ENCODE assay signal across 19 cellular contexts in genomic region chr3:10315101-10315500, GRCh38. TPM values are rescaled to one million over a fixed set of nuclear protein-coding genes. Genes with fewer than 3 reads are reported as not detected.
DNase-seq lines count a peak whose midpoint lies in the region; ATAC-seq, FAIRE-seq and TF ChIP-seq lines count a peak whose summit lies in the region.
"Had no signal": no experiment of that assay in that cellular context is flagged by ENCODE, and none has a peak within 500 bp of the region (broad histone marks: within the 10 kb centered on the region; RNA-seq: fewer than 3 reads in every experiment).

No MANE protein-coding gene starts in this region.

- no peak overlapping the region for H3K27ac ChIP-seq in CD4-positive, alpha-beta T cell (ENCODE audit: low read depth, low read length)
- H3K27ac ChIP-seq in GM12878 (ENCODE audit: control insufficient read depth, insufficient read depth): no peak overlapping the region
- no peak overlapping the region for H3K27ac ChIP-seq in coronary artery

- H3K4me3 Mint-ChIP-seq in CD4-positive, alpha-beta T cell: no peak overlapping the region
- H3K4me3 Mint-ChIP-seq in stimulated activated memory B cell treated with anti-CD40 and anti-IgM and Interleukin-4, amounts not matched to agents 10 μg/mL and 1 μg/mL and 100 μg/mL, for 72 hours: no peak overlapping the region
- H3K4me3 Mint-ChIP-seq: CD8-positive, alpha-beta T cell; GM23338; H9 had no signal

- POLR2A ChIA-PET in CD4-positive, alpha-beta T cell (lab: Charles Lee): no interaction called here
- POLR2A ChIA-PET in GM12878 (lab: Charles Lee): no interaction called here

- H3K9me3 ChIP-seq in CD4-positive, alpha-beta T cell (ENCODE audit: control insufficient read depth, low read length): no peaks in the 10 kb centered on the region
- no peaks in the 10 kb centered on the region for H3K9me3 ChIP-seq in GM12878 (replicated peaks; ENCODE audit: control insufficient read depth, insufficient read depth, low read length)
- H3K9me3 ChIP-seq: Caco-2 had no signal

- H3K9me3 Mint-ChIP-seq in CD4-positive, alpha-beta T cell: no peaks in the 10 kb centered on the region
- no peaks in the 10 kb centered on the region for H3K9me3 Mint-ChIP-seq in stimulated activated memory B cell treated with anti-CD40 and anti-IgM and Interleukin-4, amounts not matched to agents 10 μg/mL and 1 μg/mL and 100 μg/mL, for 72 hours
- H3K9me3 Mint-ChIP-seq: CD8-positive, alpha-beta T cell; GM23338; H9 had no signal

- in situ Hi-C loops in GM12878 (cut with MboI): no loop called here

- peaks cover 30% of the 10 kb centered on the region for H3K4me1 Mint-ChIP-seq in CD4-positive, alpha-beta T cell (ENCODE audit: low read depth)
- H3K4me1 Mint-ChIP-seq in stimulated activated memory B cell treated with anti-CD40 and anti-IgM and Interleukin-4, amounts not matched to agents 10 μg/mL and 1 μg/mL and 100 μg/mL, for 72 hours: peaks cover 18% of the 10 kb centered on the region

- RAD21 ChIA-PET in GM12878 (lab: Charles Lee; ENCODE audit: unreplicated experiment): no interaction called here

- peaks cover 78% of the 10 kb centered on the region for H3K36me3 Mint-ChIP-seq in CD4-positive, alpha-beta T cell (ENCODE audit: low read depth)
- peaks cover 45% of the 10 kb centered on the region for H3K36me3 Mint-ChIP-seq in stimulated activated memory B cell treated with anti-CD40 and anti-IgM and Interleukin-4, amounts not matched to agents 10 μg/mL and 1 μg/mL and 100 μg/mL, for 72 hours

- no peak for DNase-seq in CD4-positive, alpha-beta T cell
- DNase-seq in GM12878 (ENCODE audit: low read depth, low spot score): no peak
- DNase-seq in coronary artery (ENCODE audit: low spot score): peak; percentile 55
- DNase-seq in NCI-H128 (lab: John Stamatoyannopoulos, UW; ENCODE audit: unreplicated experiment): no peak
- no peak for DNase-seq in DMS79 (lab: John Stamatoyannopoulos, UW)
- DNase-seq: Caco-2; CD8-positive, alpha-beta T cell; DMS153; EL; GDM1; H9 had no signal

- 95% methylated on average over 10 of the region's 14 CpGs for WGBS in GM12878 (ENCODE audit: insufficient coverage, insufficient replicate concordance, low lambda C conversion rate, missing lambda C conversion rate)

- ATAC-seq in CD4-positive, alpha-beta T cell (ENCODE audit: poor library complexity): no peak
- no peak for ATAC-seq in GM12878
- ATAC-seq in stimulated activated memory B cell treated with anti-CD40 and anti-IgM and Interleukin-4, amounts not matched to agents 10 μg/mL and 1 μg/mL and 100 μg/mL, for 72 hours: no peak
- ATAC-seq: CD8-positive, alpha-beta T cell; GM23338; HCT116 had no signal

- no peak for TF ChIP-seq EP300 in GM12878 (IDR thresholded peaks at IDR 0.05; ENCODE audit: borderline replicate concordance in 1 of 2, control insufficient read depth in 1 of 2, low read depth in 2 of 2, low read length in 2 of 2)

- peaks cover 16 to 52% of the 10 kb centered on the region in 2 experiments for H3K36me3 ChIP-seq in GM12878 (ENCODE audit: control insufficient read depth in 2 of 2, insufficient read depth in 2 of 2, low read length in 1 of 2)

- no peak overlapping the region for H3K4me2 ChIP-seq in GM12878 (ENCODE audit: control insufficient read depth, insufficient read depth)
- H3K4me2 ChIP-seq: GM23338 had no signal

- intact Hi-C loops in CD4-positive, alpha-beta T cell (cut with DNase I, micrococcal nuclease): no loop called here
- intact Hi-C loops in GM12878 (cut with micrococcal nuclease; ENCODE audit: unreplicated experiment): no loop called here

- no peak for FAIRE-seq in GM12878 (lab: Jason Lieb, UNC)
- FAIRE-seq: GM12891, GM18507 had no signal

- TF ChIP-seq POLR2A in GM12878 (IDR thresholded peaks at IDR 0.05; ENCODE audit: low read depth, low read length): peak; percentile 17; the same call in 1 of the 2 replicates

- no peak overlapping the region for H2AFZ ChIP-seq in GM12878 (ENCODE audit: control insufficient read depth, low read depth, low read length)
- H2AFZ ChIP-seq: GM23338 had no signal

- H3K79me2 ChIP-seq in GM12878 (ENCODE audit: control insufficient read depth, insufficient read depth, low read length): peaks cover 16% of the 10 kb centered on the region

- CTCF ChIA-PET in CD4-positive, alpha-beta T cell (lab: Charles Lee): no interaction called here
- CTCF ChIA-PET in GM12878 (lab: Yijun Ruan, JAX): no interaction called here

- 0 out of 2 replicates have a peak, but pooled peaks cover 3% of the 10 kb centered on the region for H3K4me1 ChIP-seq in GM12878 (ENCODE audit: control insufficient read depth, insufficient read depth, low read length)

- no peaks in the 10 kb centered on the region for H3K27me3 ChIP-seq in CD4-positive, alpha-beta T cell (ENCODE audit: control insufficient read depth, insufficient read depth, low read length)
- no peaks in the 10 kb centered on the region for H3K27me3 ChIP-seq in GM12878 (replicated peaks in 1 of 2; ENCODE audit: control insufficient read depth in 2 of 2, insufficient read depth in 2 of 2, low read length in 1 of 2)

- H3K27ac Mint-ChIP-seq in CD4-positive, alpha-beta T cell: peak overlapping the region; percentile 40
- no peak overlapping the region for H3K27ac Mint-ChIP-seq in stimulated activated memory B cell treated with anti-CD40 and anti-IgM and Interleukin-4, amounts not matched to agents 10 μg/mL and 1 μg/mL and 100 μg/mL, for 72 hours
- H3K27ac Mint-ChIP-seq: GM23338, H9 had no signal

- no peak overlapping the region for H3K4me3 ChIP-seq in GM12878
- H3K4me3 ChIP-seq in coronary artery: no peak overlapping the region
- H3K4me3 ChIP-seq: GM23338 had no signal

- SMC1A ChIA-PET in GM12878 (lab: Charles Lee; ENCODE audit: uncharacterized antibody, unreplicated experiment): no interaction called here

- no peaks in the 10 kb centered on the region for H4K20me1 ChIP-seq in GM12878 (ENCODE audit: control insufficient read depth, insufficient read depth)

- BruUV-seq in GM12878 (replicated peaks; lab: Mats Ljungman, UMichigan): no TSS peak

- H3K9ac ChIP-seq in GM12878 (ENCODE audit: control insufficient read depth, insufficient read depth, low read length): no peak overlapping the region

- no peak for TF ChIP-seq RAD21 in GM12878 (IDR thresholded peaks at IDR 0.05; ENCODE audit: insufficient read depth, low read depth, low read length)

- TF ChIP-seq CTCF in CD4-positive, alpha-beta T cell (IDR thresholded peaks at IDR 0.05): no peak
- TF ChIP-seq CTCF in GM12878 (IDR thresholded peaks at IDR 0.05 in 2 of 3, conservative IDR thresholded peaks at IDR 0.05 in 1 of 3; ENCODE audit: control insufficient read depth in 2 of 3, extremely low read depth in 1 of 3, insufficient read depth in 1 of 3, low read depth in 3 of 3, low read length in 3 of 3) (no peak), coronary artery (IDR thresholded peaks at IDR 0.05) (no peak)

- H3K27me3 Mint-ChIP-seq in CD4-positive, alpha-beta T cell: no peaks in the 10 kb centered on the region
- H3K27me3 Mint-ChIP-seq in stimulated activated memory B cell treated with anti-CD40 and anti-IgM and Interleukin-4, amounts not matched to agents 10 μg/mL and 1 μg/mL and 100 μg/mL, for 72 hours: no peaks in the 10 kb centered on the region

TF ChIP-seq in GM12878, 131 proteins besides CTCF, POLR2A, EP300 and RAD21 (continues in another document):
- no peak for TF ChIP-seq SREBF1 (IDR thresholded peaks at IDR 0.05; ENCODE audit: low read length)
- no peak for TF ChIP-seq CHD1 (IDR thresholded peaks at IDR 0.05; ENCODE audit: low read depth, low read length)

RNA-seq across cellular contexts. Expression of gene SEC13, which starts 5.8 kb away (rescaled TPM):
- total RNA-seq in CD4-positive, alpha-beta T cell: 10 to 100 TPM; 81.1 to 86.5 TPM
- 108 and 120 TPM in 2 replicates for total RNA-seq in GM12878 (2013; cell fraction: nucleolus; rRNA removed)
- 165 and 172 TPM in 2 replicates for total RNA-seq in GM12878 (2014; rRNA removed)
- total RNA-seq in GM12878 (2014; rRNA removed; fragmentation: Illumina TruSeq; extraction: Trizol): 100 and 115 TPM in 2 replicates
- total RNA-seq in GM12878 (2021): 113 and 117 TPM in 2 replicates
- polyA plus RNA-seq in GM12878 (2011; ENCODE audit: low read depth): 73.1 TPM
- polyA plus RNA-seq in GM12878 (2011; rRNA removed): 62.9 and 89.1 TPM in 2 replicates
- 127 and 179 TPM in 2 replicates for polyA plus RNA-seq in GM12878 (2011; cell fraction: cytosol; rRNA removed)
- polyA plus RNA-seq in GM12878 (2011; cell fraction: nucleus; rRNA removed): 111 and 137 TPM in 2 replicates
- 97.6 and 109 TPM in 2 replicates for polyA plus RNA-seq in GM12878 (2012)
- polyA plus RNA-seq in GM12878 (2014; fragmentation: Illumina TruSeq; extraction: Trizol): 59.6 and 134 TPM in 2 replicates
- 10 to 100 TPM; 42.8 to 55.6 TPM for polyA plus RNA-seq in GM12878 (2014; fragmentation: Nextera tagmentation; extraction: Ambion mirVana)
- polyA plus RNA-seq in GM12878 (2014; rRNA removed): 119 and 128 TPM in 2 replicates
- polyA plus RNA-seq in GM12878 (2016; fragmentation: Nextera tagmentation; extraction: Ambion mirVana): 100 to 1,000 TPM; 211 to 229 TPM
- 150 and 197 TPM in 2 replicates for polyA minus RNA-seq in GM12878 (2011; rRNA and poly(A)+ RNA removed)
- polyA minus RNA-seq in GM12878 (2011; cell fraction: cytosol; rRNA and poly(A)+ RNA removed): 69.2 and 69.6 TPM in 2 replicates
- 43.2 and 81.7 TPM in 2 replicates for polyA minus RNA-seq in GM12878 (2011; cell fraction: nucleus; rRNA and poly(A)+ RNA removed)

RNA-seq across cellular contexts. Expression of gene GHRL, which starts 22.4 kb away (rescaled TPM):
- 1 to 10 TPM; 1.1 to 3.2 TPM for total RNA-seq in CD4-positive, alpha-beta T cell
- 4.3 and 5.2 TPM in 2 replicates for total RNA-seq in GM12878 (2013; cell fraction: nucleolus; rRNA removed)
- total RNA-seq in GM12878 (2014; rRNA removed) (0.73 TPM in 1 of 2 replicates, not detected in the other), GM12878 (2014; rRNA removed; fragmentation: Illumina TruSeq; extraction: Trizol) (0.55 and 0.67 TPM in 2 replicates), GM12878 (2021) (1.4 and 2.2 TPM in 2 replicates)
- polyA plus RNA-seq in GM12878 (2011; ENCODE audit: low read depth): 1.7 TPM
- polyA plus RNA-seq in GM12878 (2011; rRNA removed) (1.7 and 1.8 TPM in 2 replicates), GM12878 (2014; fragmentation: Illumina TruSeq; extraction: Trizol) (0.60 TPM in 1 of 2 replicates, not detected in the other), GM12878 (2014; fragmentation: Nextera tagmentation; extraction: Ambion mirVana) (under 1 TPM; 0.35 to 0.58 TPM), GM12878 (2014; rRNA removed) (1.0 and 2.4 TPM in 2 replicates), GM12878 (2016; fragmentation: Nextera tagmentation; extraction: Ambion mirVana) (1 to 10 TPM; 1.0 to 1.1 TPM)
- 2.2 and 2.4 TPM in 2 replicates for polyA plus RNA-seq in GM12878 (2011; cell fraction: cytosol; rRNA removed)
- 7.3 and 9.8 TPM in 2 replicates for polyA plus RNA-seq in GM12878 (2011; cell fraction: nucleus; rRNA removed)
- polyA plus RNA-seq in GM12878 (2012): 1.0 and 2.7 TPM in 2 replicates
- polyA minus RNA-seq in GM12878 (2011; rRNA and poly(A)+ RNA removed): 0.88 and 2.3 TPM in 2 replicates
- polyA minus RNA-seq in GM12878 (2011; cell fraction: cytosol; rRNA and poly(A)+ RNA removed): 1.9 TPM in 1 of 2 replicates, not detected in the other
- polyA minus RNA-seq in GM12878 (2011; cell fraction: nucleus; rRNA and poly(A)+ RNA removed): 2.4 and 2.9 TPM in 2 replicates
- total RNA-seq: A172, Caco-2, GM23338, H4 had no signal
- polyA plus RNA-seq: BJ had no signal
